ENCODE assay signal across 10 cellular contexts in the genomic region with DNA sequence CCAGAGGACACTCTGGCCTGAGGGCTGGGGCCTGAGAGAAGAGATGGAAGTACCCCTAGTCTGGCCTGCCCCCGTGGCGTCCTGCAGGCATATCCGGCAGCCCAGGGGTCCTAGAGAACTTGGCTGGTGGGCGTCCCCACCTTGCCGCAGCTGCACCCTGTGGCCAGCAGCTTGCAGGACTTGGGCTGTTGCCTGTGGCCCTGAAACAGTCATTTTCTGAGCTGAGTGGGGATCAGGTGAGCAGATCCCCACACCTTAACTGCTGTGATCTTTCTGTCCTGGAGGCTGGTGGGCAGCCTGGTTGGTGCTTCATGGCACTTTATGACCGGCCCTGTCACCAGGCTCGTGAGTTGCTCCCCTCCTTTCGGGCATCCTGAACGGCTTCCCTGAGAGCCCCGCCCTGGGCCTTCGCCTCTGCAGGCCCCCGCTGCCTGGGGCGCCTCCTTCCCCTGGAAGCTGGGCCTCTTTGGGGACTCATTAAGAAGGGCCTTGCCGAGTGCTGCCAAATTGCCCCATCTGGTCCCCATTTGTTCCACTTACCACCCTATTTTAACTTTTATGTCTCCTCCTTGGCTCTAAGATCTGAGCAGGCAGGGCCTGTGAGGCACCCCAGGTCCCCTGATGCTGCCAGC.
DNase-seq lines count a peak whose midpoint lies in the region; ATAC-seq and TF ChIP-seq lines count a peak whose summit lies in the region.
"Had no signal": no experiment of that assay in that cellular context is flagged by ENCODE, and none has a peak within 500 bp of the region (broad histone marks: within the 10 kb centered on the region; RNA-seq: fewer than 3 reads in every experiment).

No MANE protein-coding gene starts in this region.

- no peaks in the 10 kb centered on the region for H3K27me3 ChIP-seq in esophagus (ENCODE audit: control insufficient read depth in 1 of 2, insufficient read depth in 2 of 2, low read length in 2 of 2)

- peak overlapping the region; percentile 74 for H3K4me2 ChIP-seq in OCI-LY7 (ENCODE audit: low read length)

- H3K36me3 Mint-ChIP-seq in stimulated activated effector memory CD8-positive, alpha-beta T cell treated with anti-CD3 and anti-CD28 coated beads, Interleukin-12 subunit alpha, Interleukin-12 subunit beta, amount 100 ng/mL, for 72 hours = peaks cover 46% of the 10 kb centered on the region

- peak overlapping the region; percentile 95 for H3K27ac Mint-ChIP-seq in stimulated activated effector memory CD8-positive, alpha-beta T cell treated with anti-CD3 and anti-CD28 coated beads, Interleukin-12 subunit alpha, Interleukin-12 subunit beta, amount 100 ng/mL, for 72 hours

- no TSS peak for BruUV-seq in OCI-LY7 (replicated peaks; lab: Mats Ljungman, UMichigan)

- no peak for ATAC-seq in stimulated activated effector memory CD8-positive, alpha-beta T cell treated with anti-CD3 and anti-CD28 coated beads, Interleukin-12 subunit alpha, Interleukin-12 subunit beta, amount 100 ng/mL, for 72 hours
- no peak for ATAC-seq in HG02870 (IDR thresholded peaks at IDR 0.05; ENCODE audit: unreplicated experiment)

- peak overlapping the region; percentile 95 for H3K27ac ChIP-seq in OCI-LY7 (ENCODE audit: low read depth, low read length, poor library complexity, severe bottlenecking)
- H3K27ac ChIP-seq in esophagus (ENCODE audit: low read depth in 2 of 2, low read length in 1 of 2) = peak overlapping the region; percentile 38 to 52
- H3K27ac ChIP-seq: 22Rv1 had no signal

- H3K4me1 ChIP-seq in OCI-LY7 (ENCODE audit: insufficient read depth, low read length, poor library complexity, severe bottlenecking) (peaks cover 97% of the 10 kb centered on the region), esophagus (ENCODE audit: control insufficient read depth in 2 of 2, insufficient read depth in 2 of 2, low read length in 1 of 2) (peaks cover 18 to 44% of the 10 kb centered on the region in 2 donors)

- intact Hi-C loops in OCI-LY7 (cut with micrococcal nuclease; ENCODE audit: unreplicated experiment) = loop anchor here (5.0 to 10.0 kb wide), 5 partner anchors 107 to 1905 kb away; partner anchors contain the start of genes MFSD11 and SRSF2

- no peaks in the 10 kb centered on the region for H4K20me1 ChIP-seq in OCI-LY7 (ENCODE audit: insufficient read depth, low read length)

- CTCF ChIA-PET in OCI-LY7 (lab: Charles Lee; ENCODE audit: unreplicated experiment) = interaction anchor here (2.1 kb wide), 1 partner anchor 15 kb away, joined by 5 read pairs; no protein-coding TSS in a partner anchor

- peaks cover 98% of the 10 kb centered on the region for H3K4me1 Mint-ChIP-seq in stimulated activated effector memory CD8-positive, alpha-beta T cell treated with anti-CD3 and anti-CD28 coated beads, Interleukin-12 subunit alpha, Interleukin-12 subunit beta, amount 100 ng/mL, for 72 hours

- H3K9me3 Mint-ChIP-seq in stimulated activated effector memory CD8-positive, alpha-beta T cell treated with anti-CD3 and anti-CD28 coated beads, Interleukin-12 subunit alpha, Interleukin-12 subunit beta, amount 100 ng/mL, for 72 hours = no peaks in the 10 kb centered on the region

- in situ Hi-C loops in KBM-7 (cut with MboI; ENCODE audit: low pct_unique_long_range_greater_than_20kb, low sequenced_read_pairs) = no loop called here

- no peak overlapping the region for H2AFZ ChIP-seq in OCI-LY7 (ENCODE audit: low read length)

- peak; percentile 85 for DNase-seq in DMS 273 (lab: John Stamatoyannopoulos, UW; ENCODE audit: unreplicated experiment)
- no peak for DNase-seq in DMS 273 treated with DMSO at 0.1 percent for 48 hours (lab: John Stamatoyannopoulos, UW)
- DNase-seq in OCI-LY7 (ENCODE audit: low spot score) = peak; percentile 66
- DNase-seq in stimulated activated effector memory CD8-positive, alpha-beta T cell treated with anti-CD3 and anti-CD28 coated beads, Interleukin-12 subunit alpha, Interleukin-12 subunit beta, amount 100 ng/mL, for 72 hours (ENCODE audit: low spot score in 2 of 2) = no peak
- DNase-seq in germinal center (ENCODE audit: low spot score) = no peak
- no peak for DNase-seq in KBM-7
- DNase-seq: foreskin melanocyte had no signal

- H3K9me3 ChIP-seq in OCI-LY7 (ENCODE audit: low read length) (no peaks in the 10 kb centered on the region), esophagus (ENCODE audit: control insufficient read depth in 2 of 2, insufficient read depth in 1 of 2, low read depth in 1 of 2, low read length in 1 of 2) (no peaks in the 10 kb centered on the region)

- 35 to 47% methylated on average over 14 of the region's 14 CpGs for WGBS in esophagus, 2 donors

- H3K4me3 ChIP-seq in OCI-LY7 (ENCODE audit: low read depth, low read length, poor library complexity, severe bottlenecking) (peak overlapping the region; percentile 49), esophagus (ENCODE audit: low read depth in 1 of 2, low read length in 2 of 2) (no peak overlapping the region)

- peak overlapping the region; percentile 59 for H3K4me3 Mint-ChIP-seq in stimulated activated effector memory CD8-positive, alpha-beta T cell treated with anti-CD3 and anti-CD28 coated beads, Interleukin-12 subunit alpha, Interleukin-12 subunit beta, amount 100 ng/mL, for 72 hours

- H3K9me2 ChIP-seq in OCI-LY7 (ENCODE audit: insufficient read depth, low read length) = no peaks in the 10 kb centered on the region

- H3K79me2 ChIP-seq in OCI-LY7 (ENCODE audit: insufficient read depth, low read depth, low read length) = peaks cover 26% of the 10 kb centered on the region; the same call in 1 of the 2 replicates

- peaks cover 6% of the 10 kb centered on the region; the same call in 1 of the 2 replicates for H3K36me3 ChIP-seq in OCI-LY7 (ENCODE audit: insufficient read depth, low read length)
- peaks cover 0 to 8% of the 10 kb centered on the region in 2 donors for H3K36me3 ChIP-seq in esophagus (ENCODE audit: control insufficient read depth in 2 of 2, insufficient read depth in 2 of 2, low read length in 1 of 2)

- POLR2A ChIA-PET in OCI-LY7 (lab: Charles Lee) = interaction anchor here (0.6 to 5.6 kb wide), 9 partner anchors 10 to 752 kb away, joined by 3 to 99 read pairs (median 4); no protein-coding TSS in a partner anchor

- TF ChIP-seq CTCF in OCI-LY7 (conservative IDR thresholded peaks at IDR 0.05; ENCODE audit: low read length) = no peak

Comparison
In these comparisons a context has a peak if more than half of its experiments do, and no peak if none do; other contexts are left out.
1. DNase-seq: peak in DMS 273 (single experiment) and OCI-LY7 (single experiment); none in DMS 273 treated with DMSO at 0.1 percent for 48 hours (single experiment), stimulated activated effector memory CD8-positive, alpha-beta T cell treated with anti-CD3 and anti-CD28 coated beads, Interleukin-12 subunit alpha, Interleukin-12 subunit beta, amount 100 ng/mL, for 72 hours (0 of 2), germinal center (single experiment) and KBM-7 (single experiment).